Comparison of ENCODE assay signal across 23 cellular contexts in genomic region chr7:87543623-87544022, GRCh38.
DNase-seq lines count a peak whose midpoint lies in the region; ATAC-seq lines count a peak whose summit lies in the region.
"Had no signal": no experiment of that assay in that cellular context is flagged by ENCODE, and none has a peak within 500 bp of the region (broad histone marks: within the 10 kb centered on the region; RNA-seq: fewer than 3 reads in every experiment).

No MANE protein-coding gene starts in this region.

- DNase-seq in iris pigment epithelial cell (ENCODE audit: low read depth) (peak; percentile 51), NCI-H2227 (lab: John Stamatoyannopoulos, UW; ENCODE audit: unreplicated experiment) (no peak), NCI-H1694 treated with DMSO at 0.1 percent for 48 hours (lab: John Stamatoyannopoulos, UW) (no peak), OCI-M2 (lab: John Stamatoyannopoulos, UW; ENCODE audit: unreplicated experiment) (no peak)
- DNase-seq: activated CD8-positive, alpha-beta memory T cell treated with anti-CD3 and anti-CD28 coated beads, Interleukin-2, amount 50 U/mL, for 4 hours; BE2C; caudate nucleus; effector memory CD4-positive, alpha-beta T cell; H7; NCI-H187; NCI-H510A treated with DMSO at 0.1 percent for 48 hours; pancreas; small intestine; stimulated activated naive CD4-positive, alpha-beta T cell treated with Interleukin-2 at 50 U/mL for 16 hours; SW 1271; uterus had no signal

- ATAC-seq in GM18858 (IDR thresholded peaks at IDR 0.05; ENCODE audit: unreplicated experiment) (peak; percentile 71), GM21576 (IDR thresholded peaks at IDR 0.05; ENCODE audit: unreplicated experiment) (peak; percentile 66), HG03378 (IDR thresholded peaks at IDR 0.05; ENCODE audit: unreplicated experiment) (peak; percentile 66), GM19455 (IDR thresholded peaks at IDR 0.05; ENCODE audit: unreplicated experiment) (no peak)
- ATAC-seq: left lung, Panc1, pancreas, WTC11 had no signal
